ENCODE assay signal across 16 cellular contexts in genomic region chr12:109871678-109872314, GRCh38. TPM values are rescaled to one million over a fixed set of nuclear protein-coding genes. Genes with fewer than 3 reads are reported as not detected.
DNase-seq lines count a peak whose midpoint lies in the region; TF ChIP-seq lines count a peak whose summit lies in the region.
"Had no signal": no experiment of that assay in that cellular context is flagged by ENCODE, and none has a peak within 500 bp of the region (broad histone marks: within the 10 kb centered on the region; RNA-seq: fewer than 3 reads in every experiment).

No MANE protein-coding gene starts in this region.

- DNase-seq in DMS79 (lab: John Stamatoyannopoulos, UW) (peak; percentile 61), MG63 (peak; percentile 10), esophagus squamous epithelium (lab: John Stamatoyannopoulos, UW) (no peak), prostate gland (ENCODE audit: low spot score) (peak; percentile 30), NAMALWA (ENCODE audit: low spot score) (no peak), NCI-H146 (lab: John Stamatoyannopoulos, UW) (no peak), RKO (ENCODE audit: low spot score) (no peak), NCI-H1092 (lab: John Stamatoyannopoulos, UW) (no peak)
- DNase-seq: activated effector memory CD4-positive, alpha-beta T cell treated with Interleukin-2 at 50 U/mL for 16 hours; CD4-positive, CD25-positive, alpha-beta regulatory T cell; effector memory CD4-positive, alpha-beta T cell; naive thymus-derived CD8-positive, alpha-beta T cell; NCI-H2029; NCI-H526 treated with DMSO at 0.1 percent for 48 hours; stimulated activated naive CD4-positive, alpha-beta T cell had no signal

- H3K36me3 ChIP-seq in MG63 (no peaks in the 10 kb centered on the region), esophagus squamous epithelium (peaks cover 0 to 45% (median 0%) of the 10 kb centered on the region in 3 donors), prostate gland (no peaks in the 10 kb centered on the region)

- H3K4me1 ChIP-seq in esophagus squamous epithelium (peaks cover 29 to 100% (median 63%) of the 10 kb centered on the region in 3 donors), prostate gland (replicated peaks) (peaks cover 17% of the 10 kb centered on the region)

- WGBS in esophagus squamous epithelium, 2 donors, result 65 to 79% methylated on average over 3 to 7 of the region's 7 CpGs
- WGBS in prostate gland, result 56% methylated on average over 7 of the region's 7 CpGs

- no peak for TF ChIP-seq CTCF in esophagus squamous epithelium (IDR thresholded peaks at IDR 0.05)
- no peak for TF ChIP-seq CTCF in prostate gland (IDR thresholded peaks at IDR 0.05)

- intact Hi-C loops in esophagus squamous epithelium (cut with DNase I) (no loop called here), prostate gland (cut with DNase I) (no loop called here)

- H3K4me3 ChIP-seq in MG63 (no peak overlapping the region), esophagus squamous epithelium (no peak overlapping the region), prostate gland (no peak overlapping the region)

- H3K27me3 ChIP-seq in MG63 (no peaks in the 10 kb centered on the region), esophagus squamous epithelium (no peaks in the 10 kb centered on the region), prostate gland (replicated peaks; ENCODE audit: insufficient read depth) (no peaks in the 10 kb centered on the region)

- TF ChIP-seq POLR2A in esophagus squamous epithelium (IDR thresholded peaks at IDR 0.05) (no peak), prostate gland (IDR thresholded peaks at IDR 0.05) (no peak)

- peak overlapping the region; percentile 50 to 97 (median 88) for H3K27ac ChIP-seq in esophagus squamous epithelium
- H3K27ac ChIP-seq in prostate gland, result peak overlapping the region in 1 of 2 donors; percentile 50

- H3K9me3 ChIP-seq in MG63 (no peaks in the 10 kb centered on the region), esophagus squamous epithelium (no peaks in the 10 kb centered on the region), prostate gland (no peaks in the 10 kb centered on the region)

RNA-seq across cellular contexts. Expression of gene GLTP, which starts 8.5 kb away (rescaled TPM):
- total RNA-seq in MG63 (2014; rRNA removed; shearing (Covaris generic); ENCODE audit: low replicate concordance), result 24.0 and 34.2 TPM in 2 replicates
- total RNA-seq in esophagus squamous epithelium, result 100 to 1,000 TPM; 315 to 901 (median 457) TPM
- total RNA-seq in prostate gland, result 10 to 100 TPM; 67.2 to 87.1 TPM

RNA-seq across cellular contexts. Expression of gene TCHP, which starts 28.3 kb away (rescaled TPM):
- total RNA-seq in MG63 (2014; rRNA removed; shearing (Covaris generic); ENCODE audit: low replicate concordance), result 3.6 and 4.0 TPM in 2 replicates
- total RNA-seq in esophagus squamous epithelium (10 to 100 TPM; 15.7 to 31.7 (median 20.0) TPM), prostate gland (10 to 100 TPM; 18.9 to 26.3 TPM)

RNA-seq across cellular contexts. Expression of gene TRPV4, which starts 38.6 kb away (rescaled TPM):
- total RNA-seq in MG63 (2014; rRNA removed; shearing (Covaris generic); ENCODE audit: low replicate concordance), result 0.20 and 1.1 TPM in 2 replicates
- total RNA-seq in esophagus squamous epithelium, result 1 to 10 TPM; 2.8 to 7.5 (median 4.8) TPM
- 1 to 10 TPM; 4.6 to 8.0 TPM for total RNA-seq in prostate gland
- total RNA-seq: CD4-positive, CD25-positive, alpha-beta regulatory T cell; G401; naive thymus-derived CD8-positive, alpha-beta T cell had no signal

Comparison
In these comparisons a context has a peak if more than half of its experiments do, and no peak if none do; other contexts are left out.
1. DNase-seq: peak in DMS79 (single experiment), MG63 (single experiment) and prostate gland (single experiment); none in esophagus squamous epithelium (single experiment), NAMALWA (single experiment), NCI-H146 (single experiment), RKO (single experiment) and NCI-H1092 (single experiment).